ENCODE assay signal across 8 cellular contexts in genomic region chr15:76905855-76906254, GRCh38. TPM values are rescaled to one million over a fixed set of nuclear protein-coding genes. Genes with fewer than 3 reads are reported as not detected.
A peak's percentile ranks its signal among the peaks of the same experiment; 100 is the strongest.
DNase-seq lines count a peak whose midpoint lies in the region; ATAC-seq and FAIRE-seq lines count a peak whose summit lies in the region.

No MANE protein-coding gene starts in this region.

- POLR2A ChIA-PET in activated CD4-positive, alpha-beta memory T cell treated with anti-CD3 and anti-CD28 coated beads, Interleukin-2, amount 10 ng/mL, durations not matched to agents 7 days and 5 days (lab: Charles Lee) = interaction anchor here (0.8 to 1.1 kb wide), 4 partner anchors 25 to 561 kb away, joined by 3 to 5 read pairs (median 4); partner anchors contain the start of genes PSTPIP1 and RCN2

- H3K4me1 Mint-ChIP-seq in activated CD4-positive, alpha-beta memory T cell treated with anti-CD3 and anti-CD28 coated beads, Interleukin-2, amount 10 ng/mL, durations not matched to agents 7 days and 5 days = peaks cover 34% of the 10 kb centered on the region
- H3K4me1 Mint-ChIP-seq in stimulated activated memory B cell treated with anti-CD40 and anti-IgM and Interleukin-4, amounts not matched to agents 10 μg/mL and 1 μg/mL and 100 μg/mL, for 72 hours = peaks cover 56% of the 10 kb centered on the region

- CTCF ChIA-PET in activated CD4-positive, alpha-beta memory T cell treated with anti-CD3 and anti-CD28 coated beads, Interleukin-2, amount 10 ng/mL, durations not matched to agents 7 days and 5 days (lab: Charles Lee) = interaction anchor here (0.6 kb wide), 1 partner anchor 93 kb away, joined by 3 read pairs; no protein-coding TSS in a partner anchor

- peak overlapping the region; percentile 86 for H3K4me3 Mint-ChIP-seq in activated CD4-positive, alpha-beta memory T cell treated with anti-CD3 and anti-CD28 coated beads, Interleukin-2, amount 10 ng/mL, durations not matched to agents 7 days and 5 days
- H3K4me3 Mint-ChIP-seq in stimulated activated memory B cell treated with anti-CD40 and anti-IgM and Interleukin-4, amounts not matched to agents 10 μg/mL and 1 μg/mL and 100 μg/mL, for 72 hours = peak overlapping the region; percentile 95

- peaks cover 2% of the 10 kb centered on the region for H3K27me3 Mint-ChIP-seq in activated CD4-positive, alpha-beta memory T cell treated with anti-CD3 and anti-CD28 coated beads, Interleukin-2, amount 10 ng/mL, durations not matched to agents 7 days and 5 days
- H3K27me3 Mint-ChIP-seq in stimulated activated memory B cell treated with anti-CD40 and anti-IgM and Interleukin-4, amounts not matched to agents 10 μg/mL and 1 μg/mL and 100 μg/mL, for 72 hours = no peaks in the 10 kb centered on the region

- DNase-seq in HuH-7 (ENCODE audit: low spot score) (peak; percentile 20), iPS-NIHi11 (ENCODE audit: low spot score) (peak; percentile 17), SIG-M5 treated with dmso at 0.1 percent for 504 hours (lab: John Stamatoyannopoulos, UW; ENCODE audit: unreplicated experiment) (no peak), GM19239 (ENCODE audit: insufficient read length, low spot score) (no peak)
- DNase-seq in activated CD4-positive, alpha-beta memory T cell treated with anti-CD3 and anti-CD28 coated beads, Interleukin-2, amount 10 ng/mL, durations not matched to agents 7 days and 5 days = no peak

- no peaks in the 10 kb centered on the region for H3K9me3 Mint-ChIP-seq in activated CD4-positive, alpha-beta memory T cell treated with anti-CD3 and anti-CD28 coated beads, Interleukin-2, amount 10 ng/mL, durations not matched to agents 7 days and 5 days
- no peaks in the 10 kb centered on the region for H3K9me3 Mint-ChIP-seq in stimulated activated memory B cell treated with anti-CD40 and anti-IgM and Interleukin-4, amounts not matched to agents 10 μg/mL and 1 μg/mL and 100 μg/mL, for 72 hours

- no peaks in the 10 kb centered on the region for H3K36me3 Mint-ChIP-seq in activated CD4-positive, alpha-beta memory T cell treated with anti-CD3 and anti-CD28 coated beads, Interleukin-2, amount 10 ng/mL, durations not matched to agents 7 days and 5 days (ENCODE audit: low read depth)
- no peaks in the 10 kb centered on the region for H3K36me3 Mint-ChIP-seq in stimulated activated memory B cell treated with anti-CD40 and anti-IgM and Interleukin-4, amounts not matched to agents 10 μg/mL and 1 μg/mL and 100 μg/mL, for 72 hours

- FAIRE-seq in GM19239 (lab: Jason Lieb, UNC) = no peak

- H3K27ac Mint-ChIP-seq in activated CD4-positive, alpha-beta memory T cell treated with anti-CD3 and anti-CD28 coated beads, Interleukin-2, amount 10 ng/mL, durations not matched to agents 7 days and 5 days = no peak overlapping the region
- peak overlapping the region; percentile 94 for H3K27ac Mint-ChIP-seq in stimulated activated memory B cell treated with anti-CD40 and anti-IgM and Interleukin-4, amounts not matched to agents 10 μg/mL and 1 μg/mL and 100 μg/mL, for 72 hours

- ATAC-seq in stimulated activated memory B cell treated with anti-CD40 and anti-IgM and Interleukin-4, amounts not matched to agents 10 μg/mL and 1 μg/mL and 100 μg/mL, for 72 hours = no peak
- ATAC-seq in HG03571 (IDR thresholded peaks at IDR 0.05; ENCODE audit: unreplicated experiment) (no peak), GM21717 (IDR thresholded peaks at IDR 0.05; ENCODE audit: unreplicated experiment) (no peak)

RNA-seq across cellular contexts. Expression of gene SCAPER, which starts 0.7 kb away (rescaled TPM):
- 10 to 100 TPM; 19.2 to 21.9 TPM for total RNA-seq in activated CD4-positive, alpha-beta memory T cell treated with anti-CD3 and anti-CD28 coated beads, Interleukin-2, amount 10 ng/mL, durations not matched to agents 7 days and 5 days

RNA-seq across cellular contexts. Expression of gene RCN2, which starts 25.7 kb away (rescaled TPM):
- 10 to 100 TPM; 23.0 to 24.9 TPM for total RNA-seq in activated CD4-positive, alpha-beta memory T cell treated with anti-CD3 and anti-CD28 coated beads, Interleukin-2, amount 10 ng/mL, durations not matched to agents 7 days and 5 days

Comparison
In these comparisons a context has a peak if more than half of its experiments do, and no peak if none do; other contexts are left out.
1. DNase-seq: peak in HuH-7 (single experiment) and iPS-NIHi11 (single experiment); none in activated CD4-positive, alpha-beta memory T cell treated with anti-CD3 and anti-CD28 coated beads, Interleukin-2, amount 10 ng/mL, durations not matched to agents 7 days and 5 days (single experiment), SIG-M5 treated with dmso at 0.1 percent for 504 hours (single experiment) and GM19239 (single experiment).